ENCODE assay signal across 1 cellular context in the genomic region with DNA sequence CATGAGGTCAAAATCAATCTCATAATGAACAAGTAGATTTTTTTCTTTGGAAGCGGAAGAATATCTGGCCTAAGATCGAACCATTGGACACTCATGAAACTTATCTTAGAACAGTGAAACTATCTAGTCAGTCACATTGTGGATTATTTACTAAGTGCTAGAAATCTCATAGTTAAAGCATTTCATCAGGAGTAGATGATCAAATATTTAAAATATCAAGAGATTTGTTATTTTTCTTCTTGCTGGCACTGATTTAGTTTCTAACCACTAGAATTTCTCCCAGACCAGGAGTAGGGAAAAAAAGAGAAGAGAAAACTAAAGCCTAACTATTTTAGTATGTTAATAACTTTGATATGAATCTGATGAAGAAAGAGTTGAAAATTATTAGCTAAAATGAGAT.
TF ChIP-seq lines count a peak whose summit lies in the region.

No MANE protein-coding gene starts in this region.

TF ChIP-seq in SK-N-SH, 30 proteins besides CTCF, POLR2A, EP300 and RAD21 (continued from another document):
- TF ChIP-seq, protein P1, sequence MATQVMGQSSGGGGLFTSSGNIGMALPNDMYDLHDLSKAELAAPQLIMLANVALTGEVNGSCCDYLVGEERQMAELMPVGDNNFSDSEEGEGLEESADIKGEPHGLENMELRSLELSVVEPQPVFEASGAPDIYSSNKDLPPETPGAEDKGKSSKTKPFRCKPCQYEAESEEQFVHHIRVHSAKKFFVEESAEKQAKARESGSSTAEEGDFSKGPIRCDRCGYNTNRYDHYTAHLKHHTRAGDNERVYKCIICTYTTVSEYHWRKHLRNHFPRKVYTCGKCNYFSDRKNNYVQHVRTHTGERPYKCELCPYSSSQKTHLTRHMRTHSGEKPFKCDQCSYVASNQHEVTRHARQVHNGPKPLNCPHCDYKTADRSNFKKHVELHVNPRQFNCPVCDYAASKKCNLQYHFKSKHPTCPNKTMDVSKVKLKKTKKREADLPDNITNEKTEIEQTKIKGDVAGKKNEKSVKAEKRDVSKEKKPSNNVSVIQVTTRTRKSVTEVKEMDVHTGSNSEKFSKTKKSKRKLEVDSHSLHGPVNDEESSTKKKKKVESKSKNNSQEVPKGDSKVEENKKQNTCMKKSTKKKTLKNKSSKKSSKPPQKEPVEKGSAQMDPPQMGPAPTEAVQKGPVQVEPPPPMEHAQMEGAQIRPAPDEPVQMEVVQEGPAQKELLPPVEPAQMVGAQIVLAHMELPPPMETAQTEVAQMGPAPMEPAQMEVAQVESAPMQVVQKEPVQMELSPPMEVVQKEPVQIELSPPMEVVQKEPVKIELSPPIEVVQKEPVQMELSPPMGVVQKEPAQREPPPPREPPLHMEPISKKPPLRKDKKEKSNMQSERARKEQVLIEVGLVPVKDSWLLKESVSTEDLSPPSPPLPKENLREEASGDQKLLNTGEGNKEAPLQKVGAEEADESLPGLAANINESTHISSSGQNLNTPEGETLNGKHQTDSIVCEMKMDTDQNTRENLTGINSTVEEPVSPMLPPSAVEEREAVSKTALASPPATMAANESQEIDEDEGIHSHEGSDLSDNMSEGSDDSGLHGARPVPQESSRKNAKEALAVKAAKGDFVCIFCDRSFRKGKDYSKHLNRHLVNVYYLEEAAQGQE (IDR thresholded peaks at IDR 0.05; ENCODE audit: low read depth, low read length): no peak
- TF ChIP-seq EZH2phosphoT487 (IDR thresholded peaks at IDR 0.05; ENCODE audit: borderline replicate concordance, low read depth) (no peak), JUND (IDR thresholded peaks at IDR 0.05) (no peak), TEAD4 (IDR thresholded peaks at IDR 0.05; ENCODE audit: borderline replicate concordance, insufficient read depth) (no peak), MEF2A (IDR thresholded peaks at IDR 0.05; ENCODE audit: borderline replicate concordance, low read depth) (no peak), POLR2AphosphoS5 (IDR thresholded peaks at IDR 0.05; ENCODE audit: low read depth, low read length) (no peak), SMC3 (IDR thresholded peaks at IDR 0.05; ENCODE audit: low read depth, low read length) (no peak), FOXM1 (IDR thresholded peaks at IDR 0.05; ENCODE audit: low read depth) (no peak), GABPA (IDR thresholded peaks at IDR 0.05; ENCODE audit: low read depth) (no peak), SIN3A (IDR thresholded peaks at IDR 0.05; ENCODE audit: borderline replicate concordance, low read depth, low read length) (no peak), ELF1 (IDR thresholded peaks at IDR 0.05) (no peak), RCOR1 (IDR thresholded peaks at IDR 0.05; ENCODE audit: low read length) (no peak), NRF1 (IDR thresholded peaks at IDR 0.05; ENCODE audit: low read depth, low read length) (no peak)
- TF ChIP-seq, protein P2, sequence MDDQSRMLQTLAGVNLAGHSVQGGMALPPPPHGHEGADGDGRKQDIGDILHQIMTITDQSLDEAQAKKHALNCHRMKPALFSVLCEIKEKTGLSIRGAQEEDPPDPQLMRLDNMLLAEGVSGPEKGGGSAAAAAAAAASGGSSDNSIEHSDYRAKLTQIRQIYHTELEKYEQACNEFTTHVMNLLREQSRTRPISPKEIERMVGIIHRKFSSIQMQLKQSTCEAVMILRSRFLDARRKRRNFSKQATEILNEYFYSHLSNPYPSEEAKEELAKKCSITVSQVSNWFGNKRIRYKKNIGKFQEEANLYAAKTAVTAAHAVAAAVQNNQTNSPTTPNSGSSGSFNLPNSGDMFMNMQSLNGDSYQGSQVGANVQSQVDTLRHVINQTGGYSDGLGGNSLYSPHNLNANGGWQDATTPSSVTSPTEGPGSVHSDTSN (IDR thresholded peaks at IDR 0.05): no peak
TF ChIP-seq in SK-N-SH: peak in this region for 0.
